In the genomic region with DNA sequence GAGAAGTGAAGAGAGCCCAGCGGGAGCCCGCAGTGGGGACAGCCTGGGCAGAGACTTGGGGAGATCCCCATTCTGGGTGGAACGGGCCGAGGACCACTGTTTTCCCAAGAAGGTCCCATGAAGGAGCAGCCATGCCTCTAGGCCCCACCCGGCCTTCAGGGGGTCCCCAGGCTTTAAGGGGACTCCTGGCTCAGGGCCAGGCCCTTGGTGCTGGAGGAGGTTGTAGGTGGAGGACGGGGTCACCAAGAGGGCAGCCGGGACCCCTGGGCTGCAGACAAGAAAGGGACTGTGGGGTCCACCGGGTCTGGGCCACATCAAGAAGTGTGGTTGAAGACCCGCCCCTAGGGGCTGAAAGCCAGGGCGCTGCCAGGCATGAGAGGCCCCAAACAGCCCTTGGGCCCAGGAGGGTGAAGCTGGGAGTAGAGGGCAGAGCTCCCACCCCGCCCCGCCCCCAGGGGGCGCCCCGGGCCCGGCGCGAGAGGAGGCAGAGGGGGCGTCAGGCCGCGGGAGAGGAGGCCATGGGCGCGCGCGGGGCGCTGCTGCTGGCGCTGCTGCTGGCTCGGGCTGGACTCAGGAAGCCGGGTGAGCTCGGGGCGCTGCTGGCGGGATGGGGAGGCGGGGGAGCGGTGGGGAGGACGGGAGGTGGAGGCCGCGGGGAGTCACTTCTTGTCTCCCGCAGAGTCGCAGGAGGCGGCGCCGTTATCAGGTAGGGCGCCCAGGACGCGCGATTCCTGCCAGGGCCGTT, we compare ENCODE assay signal across 8 cellular contexts. TPM values are rescaled to one million over a fixed set of nuclear protein-coding genes. Genes with fewer than 3 reads are reported as not detected.
DNase-seq lines count a peak whose midpoint lies in the region; ATAC-seq and TF ChIP-seq lines count a peak whose summit lies in the region.

A gene with protein sequence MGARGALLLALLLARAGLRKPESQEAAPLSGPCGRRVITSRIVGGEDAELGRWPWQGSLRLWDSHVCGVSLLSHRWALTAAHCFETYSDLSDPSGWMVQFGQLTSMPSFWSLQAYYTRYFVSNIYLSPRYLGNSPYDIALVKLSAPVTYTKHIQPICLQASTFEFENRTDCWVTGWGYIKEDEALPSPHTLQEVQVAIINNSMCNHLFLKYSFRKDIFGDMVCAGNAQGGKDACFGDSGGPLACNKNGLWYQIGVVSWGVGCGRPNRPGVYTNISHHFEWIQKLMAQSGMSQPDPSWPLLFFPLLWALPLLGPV (plus strand): TSS at position 487 of the 745 bp plus-strand sequence. CDS start 32 bp downstream, at position 519.

- peak; percentile 25 for ATAC-seq in stimulated activated naive CD8-positive, alpha-beta T cell treated with anti-CD3 and anti-CD28 coated beads, Interleukin-15, Interleukin-2, amounts not matched to agents 100 U/mL and 50 U/mL, for 24 hours

- H3K27ac Mint-ChIP-seq in nephron progenitor cell (no peak within 1 kb of the TSS), osteocyte (ENCODE audit: unreplicated experiment) (no peak within 1 kb of the TSS)

- H3K4me1 Mint-ChIP-seq in nephron progenitor cell (peaks cover 6% of the 10 kb centered on the region), osteocyte (ENCODE audit: unreplicated experiment) (no peaks in the 10 kb centered on the region)

- TF ChIP-seq CTCF in nephron progenitor cell (IDR thresholded peaks at IDR 0.05), result no peak
- TF ChIP-seq CTCF in osteocyte (IDR thresholded peaks at IDR 0.05), result no peak

- H3K36me3 Mint-ChIP-seq in nephron progenitor cell (ENCODE audit: low read depth), result no peaks in the 10 kb centered on the region
- H3K36me3 Mint-ChIP-seq in osteocyte (ENCODE audit: unreplicated experiment), result no peaks in the 10 kb centered on the region

- DNase-seq in activated CD4-positive, alpha-beta T cell treated with anti-CD3 and anti-CD28 coated beads for 24 hours (ENCODE audit: low read depth in 2 of 2), result peak; percentile 18 to 23
- DNase-seq in activated CD4-positive, alpha-beta T cell treated with anti-CD3 and anti-CD28 coated beads, Interleukin-2, amount 50 U/mL, for 4 hours, result no peak
- DNase-seq in activated CD8-positive, alpha-beta memory T cell treated with anti-CD3 and anti-CD28 coated beads, Interleukin-2, amount 50 U/mL, for 48 hours, result peak; percentile 73
- DNase-seq in iPS-NIHi11 (ENCODE audit: low spot score) (peak; percentile 78), NCI-H524 (lab: John Stamatoyannopoulos, UW) (no peak), nephron progenitor cell (no peak), osteocyte (ENCODE audit: extremely low spot score, unreplicated experiment) (no peak)
- DNase-seq in stimulated activated naive CD8-positive, alpha-beta T cell treated with anti-CD3 and anti-CD28 coated beads, Interleukin-15, Interleukin-2, amounts not matched to agents 100 U/mL and 50 U/mL, for 24 hours, result peak; percentile 31

- H3K4me3 Mint-ChIP-seq in nephron progenitor cell (no peak within 1 kb of the TSS), osteocyte (ENCODE audit: unreplicated experiment) (no peak within 1 kb of the TSS)

- H3K9me3 Mint-ChIP-seq in nephron progenitor cell (no peaks in the 10 kb centered on the region), osteocyte (ENCODE audit: unreplicated experiment) (no peaks in the 10 kb centered on the region)

- H3K27me3 Mint-ChIP-seq in nephron progenitor cell (ENCODE audit: low read depth, poor library complexity), result peaks cover 33% of the 10 kb centered on the region
- H3K27me3 Mint-ChIP-seq in osteocyte (ENCODE audit: unreplicated experiment), result peaks cover 19% of the 10 kb centered on the region

RNA-seq across cellular contexts. Expression of the gene that starts here (rescaled TPM):
- total RNA-seq in osteocyte, result not detected in 2 replicates

Comparison
In these comparisons a context has a peak if more than half of its experiments do, and no peak if none do; other contexts are left out.
1. DNase-seq: peak in activated CD4-positive, alpha-beta T cell treated with anti-CD3 and anti-CD28 coated beads for 24 hours (2 of 2), activated CD8-positive, alpha-beta memory T cell treated with anti-CD3 and anti-CD28 coated beads, Interleukin-2, amount 50 U/mL, for 48 hours (single experiment), iPS-NIHi11 (single experiment) and stimulated activated naive CD8-positive, alpha-beta T cell treated with anti-CD3 and anti-CD28 coated beads, Interleukin-15, Interleukin-2, amounts not matched to agents 100 U/mL and 50 U/mL, for 24 hours (single experiment); none in activated CD4-positive, alpha-beta T cell treated with anti-CD3 and anti-CD28 coated beads, Interleukin-2, amount 50 U/mL, for 4 hours (0 of 2), NCI-H524 (0 of 2), nephron progenitor cell (single experiment) and osteocyte (single experiment).